Comparison of ENCODE assay signal across 8 cellular contexts in the genomic region with DNA sequence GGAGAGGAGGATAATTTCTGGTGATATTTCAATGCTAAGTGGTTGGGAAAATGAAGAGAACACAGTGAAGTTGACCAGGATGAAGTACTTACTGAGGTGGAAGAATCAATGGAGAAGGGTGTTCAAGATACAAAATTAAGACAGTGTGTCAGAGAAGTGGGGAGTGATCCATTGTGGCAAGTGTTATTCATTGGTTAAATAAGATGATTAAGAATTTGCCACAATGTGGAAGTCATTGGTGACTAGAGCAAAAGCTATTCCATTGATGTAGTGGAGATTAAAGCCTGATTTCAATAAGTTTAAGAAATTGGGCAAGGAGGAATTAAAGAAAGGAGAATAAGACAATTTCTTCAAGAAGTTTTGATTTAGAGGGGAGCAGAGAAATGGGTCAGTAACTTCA.
"Had no signal": no experiment of that assay in that cellular context is flagged by ENCODE, and none has a peak within 500 bp of the region (broad histone marks: within the 10 kb centered on the region; RNA-seq: fewer than 3 reads in every experiment).

No MANE protein-coding gene starts in this region.

- H2AFZ ChIP-seq: GM23338 had no signal

- FAIRE-seq: H1, H54, K562 had no signal

- H3K4me3 ChIP-seq: GM23338, K562 had no signal

- DNase-seq: H9, HCEC 1CT, IMR-90 had no signal

- H3K27ac ChIP-seq: HL-60 had no signal

- H3K4me2 ChIP-seq: GM23338 had no signal

- ATAC-seq: GM23338, K562 had no signal
